In the genomic region with DNA sequence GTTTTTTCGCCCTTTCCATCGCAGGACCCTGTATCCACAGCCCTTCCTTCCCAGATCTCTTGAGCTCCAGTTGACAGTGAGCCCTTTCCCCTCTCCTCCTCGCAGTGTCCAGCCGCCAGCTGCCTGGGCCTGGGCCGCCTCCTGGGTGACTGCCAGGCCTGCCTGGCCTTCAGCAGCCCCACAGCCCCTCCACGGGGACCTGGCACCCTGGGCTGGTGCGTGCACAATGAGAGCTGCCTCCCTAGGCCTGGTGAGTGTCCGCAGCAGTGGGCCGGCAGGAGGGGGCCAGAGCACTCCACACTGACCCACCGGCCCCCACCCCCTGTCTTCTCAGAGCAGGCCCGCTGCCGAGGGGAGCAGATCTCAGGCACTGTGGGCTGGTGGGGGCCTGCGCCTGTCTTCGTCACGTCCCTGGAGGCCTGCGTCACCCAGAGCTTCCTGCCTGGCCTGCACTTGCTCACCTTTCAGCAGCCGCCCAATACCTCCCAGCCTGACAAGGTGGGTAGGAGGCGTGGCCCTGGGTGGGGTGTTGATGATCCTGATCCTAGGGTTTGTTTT, we compare ENCODE assay signal across 37 cellular contexts. TPM values are rescaled to one million over a fixed set of nuclear protein-coding genes. Genes with fewer than 3 reads are reported as not detected.
"Had no signal": no experiment of that assay in that cellular context is flagged by ENCODE, and none has a peak within 500 bp of the region (broad histone marks: within the 10 kb centered on the region; RNA-seq: fewer than 3 reads in every experiment).

No MANE protein-coding gene starts in this region.

- H3K4me3 Mint-ChIP-seq: activated B cell treated with CpG ODN at 0.5 μM for 24 hours; activated CD4-positive, alpha-beta memory T cell treated with anti-CD3 and anti-CD28 coated beads, Interleukin-2, amount 10 ng/mL, durations not matched to agents 7 days and 5 days; activated CD8-positive, alpha-beta memory T cell treated with anti-CD3 and anti-CD28 coated beads, Interleukin-2, amount 10 ng/mL, durations not matched to agents 7 days and 5 days; activated naive CD4-positive, alpha-beta T cell treated with anti-CD3 and anti-CD28 coated beads, Interleukin-2, amount 10 ng/mL, durations not matched to agents 7 days and 5 days; activated naive CD8-positive, alpha-beta T cell; activated naive CD8-positive, alpha-beta T cell treated with anti-CD3 and anti-CD28 coated beads, Interleukin-2, amount 50 U/mL, for 24 hours; central memory CD8-positive, alpha-beta T cell had no signal

- H3K27me3 Mint-ChIP-seq: activated B cell treated with CpG ODN at 0.5 μM for 24 hours; activated CD4-positive, alpha-beta memory T cell treated with anti-CD3 and anti-CD28 coated beads, Interleukin-2, amount 10 ng/mL, durations not matched to agents 7 days and 5 days; activated CD8-positive, alpha-beta memory T cell treated with anti-CD3 and anti-CD28 coated beads, Interleukin-2, amount 10 ng/mL, durations not matched to agents 7 days and 5 days; activated naive CD4-positive, alpha-beta T cell treated with anti-CD3 and anti-CD28 coated beads, Interleukin-2, amount 10 ng/mL, durations not matched to agents 7 days and 5 days; activated naive CD8-positive, alpha-beta T cell; activated naive CD8-positive, alpha-beta T cell treated with anti-CD3 and anti-CD28 coated beads, Interleukin-2, amount 50 U/mL, for 24 hours; central memory CD8-positive, alpha-beta T cell had no signal

- ATAC-seq: activated CD8-positive, alpha-beta memory T cell treated with anti-CD3 and anti-CD28 coated beads, Interleukin-2, amount 10 ng/mL, durations not matched to agents 7 days and 5 days; activated naive CD8-positive, alpha-beta T cell treated with anti-CD3 and anti-CD28 coated beads, Interleukin-2, amount 50 U/mL, for 24 hours had no signal

- H3K27me3 ChIP-seq: brain microvascular endothelial cell had no signal

- H3K27ac Mint-ChIP-seq: activated B cell treated with CpG ODN at 0.5 μM for 24 hours; activated CD4-positive, alpha-beta memory T cell treated with anti-CD3 and anti-CD28 coated beads, Interleukin-2, amount 10 ng/mL, durations not matched to agents 7 days and 5 days; activated CD8-positive, alpha-beta memory T cell treated with anti-CD3 and anti-CD28 coated beads, Interleukin-2, amount 10 ng/mL, durations not matched to agents 7 days and 5 days; activated naive CD4-positive, alpha-beta T cell treated with anti-CD3 and anti-CD28 coated beads, Interleukin-2, amount 10 ng/mL, durations not matched to agents 7 days and 5 days; activated naive CD8-positive, alpha-beta T cell; activated naive CD8-positive, alpha-beta T cell treated with anti-CD3 and anti-CD28 coated beads, Interleukin-2, amount 50 U/mL, for 24 hours had no signal

- DNase-seq: activated B cell treated with CpG ODN at 0.5 μM for 24 hours; activated CD4-positive, alpha-beta memory T cell treated with anti-CD3 and anti-CD28 coated beads, Interleukin-2, amount 10 ng/mL, durations not matched to agents 7 days and 5 days; activated CD4-positive, alpha-beta T cell treated with anti-CD3 and anti-CD28 coated beads for 1 hour; activated CD4-positive, alpha-beta T cell treated with anti-CD3 and anti-CD28 coated beads for 48 hours; activated CD8-positive, alpha-beta memory T cell treated with anti-CD3 and anti-CD28 coated beads for 24 hours; activated CD8-positive, alpha-beta memory T cell treated with anti-CD3 and anti-CD28 coated beads, Interleukin-2, amount 10 ng/mL, durations not matched to agents 7 days and 5 days; activated CD8-positive, alpha-beta memory T cell treated with anti-CD3 and anti-CD28 coated beads, Interleukin-2, amount 50 U/mL, for 48 hours; activated effector memory CD4-positive, alpha-beta T cell treated with Interleukin-2 at 50 U/mL for 16 hours; activated naive CD4-positive, alpha-beta T cell treated with anti-CD3 and anti-CD28 coated beads, Interleukin-2, amount 10 ng/mL, durations not matched to agents 7 days and 5 days; activated naive CD8-positive, alpha-beta T cell treated with anti-CD3 and anti-CD28 coated beads, Interleukin-2, amount 50 U/mL, for 24 hours; activated T-cell treated with anti-CD3 and anti-CD28 coated beads, Interleukin-2, amount 50 U/mL, for 48 hours; amniotic stem cell; aorta; brain microvascular endothelial cell; Karpas-422; KBM-7; NCI-H1092; NCI-H146; NCI-H187; NCI-H2029 treated with DMSO at 0.1 percent for 48 hours; NCI-H2107; NCI-H2171; NCI-H510A; NCI-H526; NCI-H748 treated with DMSO at 0.1 percent for 48 hours; NK-92 treated with Interleukin-12 subunit alpha and Interleukin-12 subunit beta, amount 100 ng/mL, for 24 hours; PC-9; Right ventricle myocardium superior; SW 1271; T-helper 1 cell; T-helper 2 cell; T-helper 9 cell had no signal

- H3K4me3 ChIP-seq: PC-9 had no signal

- H3K36me3 Mint-ChIP-seq: activated CD8-positive, alpha-beta memory T cell treated with anti-CD3 and anti-CD28 coated beads, Interleukin-2, amount 10 ng/mL, durations not matched to agents 7 days and 5 days; activated naive CD4-positive, alpha-beta T cell treated with anti-CD3 and anti-CD28 coated beads, Interleukin-2, amount 10 ng/mL, durations not matched to agents 7 days and 5 days had no signal

- H3K9me3 Mint-ChIP-seq: activated B cell treated with CpG ODN at 0.5 μM for 24 hours; activated CD4-positive, alpha-beta memory T cell treated with anti-CD3 and anti-CD28 coated beads, Interleukin-2, amount 10 ng/mL, durations not matched to agents 7 days and 5 days; activated naive CD4-positive, alpha-beta T cell treated with anti-CD3 and anti-CD28 coated beads, Interleukin-2, amount 10 ng/mL, durations not matched to agents 7 days and 5 days; activated naive CD8-positive, alpha-beta T cell treated with anti-CD3 and anti-CD28 coated beads, Interleukin-2, amount 50 U/mL, for 24 hours; central memory CD8-positive, alpha-beta T cell had no signal

- H3K4me2 ChIP-seq: PC-9 had no signal

- H3K36me3 ChIP-seq: brain microvascular endothelial cell had no signal

- H3K4me1 Mint-ChIP-seq: activated B cell treated with CpG ODN at 0.5 μM for 24 hours; activated CD8-positive, alpha-beta memory T cell treated with anti-CD3 and anti-CD28 coated beads, Interleukin-2, amount 10 ng/mL, durations not matched to agents 7 days and 5 days; activated naive CD4-positive, alpha-beta T cell treated with anti-CD3 and anti-CD28 coated beads, Interleukin-2, amount 10 ng/mL, durations not matched to agents 7 days and 5 days; central memory CD8-positive, alpha-beta T cell had no signal

- H3K27ac ChIP-seq: brain microvascular endothelial cell, RWPE1, VCaP had no signal

- H2AFZ ChIP-seq: PC-9 had no signal

RNA-seq across cellular contexts. Expression of a gene that starts 31.3 kb away (rescaled TPM):
- total RNA-seq: activated B cell treated with CpG ODN at 0.5 μM for 24 hours, aorta, MCF 10A had no signal

RNA-seq across cellular contexts. Expression of a gene that starts 42.5 kb away (rescaled TPM):
- total RNA-seq: Right ventricle myocardium superior had no signal

RNA-seq across cellular contexts. Expression of a gene that starts 45.7 kb away (rescaled TPM):
- total RNA-seq: activated CD4-positive, alpha-beta memory T cell treated with anti-CD3 and anti-CD28 coated beads, Interleukin-2, amount 10 ng/mL, durations not matched to agents 7 days and 5 days; activated CD8-positive, alpha-beta memory T cell treated with anti-CD3 and anti-CD28 coated beads, Interleukin-2, amount 10 ng/mL, durations not matched to agents 7 days and 5 days had no signal
